8 cellular contexts compared by ENCODE assay signal in the genomic region with DNA sequence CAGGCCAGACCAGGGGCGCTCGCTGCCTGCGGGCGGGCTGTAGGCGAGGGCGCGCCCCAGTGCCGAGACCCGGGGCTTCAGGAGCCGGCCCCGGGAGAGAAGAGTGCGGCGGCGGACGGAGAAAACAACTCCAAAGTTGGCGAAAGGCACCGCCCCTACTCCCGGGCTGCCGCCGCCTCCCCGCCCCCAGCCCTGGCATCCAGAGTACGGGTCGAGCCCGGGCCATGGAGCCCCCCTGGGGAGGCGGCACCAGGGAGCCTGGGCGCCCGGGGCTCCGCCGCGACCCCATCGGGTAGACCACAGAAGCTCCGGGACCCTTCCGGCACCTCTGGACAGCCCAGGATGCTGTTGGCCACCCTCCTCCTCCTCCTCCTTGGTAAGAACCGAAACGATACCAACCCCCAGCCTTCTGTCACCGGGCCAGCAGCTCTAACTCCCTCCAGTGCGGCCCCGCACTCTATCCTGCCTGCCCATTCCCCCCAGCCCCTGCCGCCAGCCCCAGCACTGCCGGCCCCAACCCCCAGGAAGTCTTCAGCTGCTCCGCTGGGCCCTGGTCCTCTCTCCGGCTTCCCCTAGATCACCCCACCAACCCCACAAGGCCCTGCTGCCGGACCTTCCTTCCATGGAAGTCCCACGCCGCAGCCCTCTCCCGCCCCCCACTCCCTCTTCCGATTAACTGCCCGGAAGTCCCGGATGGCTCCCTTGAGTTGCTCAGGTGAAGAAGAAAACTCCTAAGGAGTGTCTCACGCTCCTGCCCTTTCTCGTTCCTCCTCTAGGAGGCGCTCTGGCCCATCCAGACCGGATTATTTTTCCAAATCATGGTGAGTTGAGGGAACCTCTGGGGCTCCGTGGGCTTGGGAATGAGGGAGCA.
DNase-seq lines count a peak whose midpoint lies in the region; ATAC-seq and TF ChIP-seq lines count a peak whose summit lies in the region.

No MANE protein-coding gene starts in this region.

- peak overlapping the region; percentile 81 for H3K4me3 ChIP-seq in AG09309 (ENCODE audit: control insufficient read depth, low read depth, low read length)

- H3K9me3 Mint-ChIP-seq in memory B cell: no peaks in the 10 kb centered on the region

- peaks cover 13% of the 10 kb centered on the region for H3K4me1 Mint-ChIP-seq in memory B cell

- no peaks in the 10 kb centered on the region for H3K27me3 Mint-ChIP-seq in memory B cell

- peak; percentile 94 for TF ChIP-seq CTCF in AG09309 (IDR thresholded peaks at IDR 0.05; ENCODE audit: control insufficient read depth, insufficient read depth, low read depth, low read length, missing control alignments)

- ATAC-seq in GM18868 (IDR thresholded peaks at IDR 0.05; ENCODE audit: unreplicated experiment) (peak; percentile 34), HG03159 (IDR thresholded peaks at IDR 0.05; ENCODE audit: unreplicated experiment) (peak; percentile 11), memory B cell (ENCODE audit: low read depth) (peak; percentile 62)

- peak overlapping the region; percentile 96 for H3K27ac Mint-ChIP-seq in memory B cell

- H3K36me3 Mint-ChIP-seq in memory B cell: peaks cover 5% of the 10 kb centered on the region

- DNase-seq in AG09309 (ENCODE audit: low read depth) (no peak), NCI-H510A treated with DMSO at 0.1 percent for 48 hours (lab: John Stamatoyannopoulos, UW) (peak; percentile 78), memory B cell (ENCODE audit: low spot score in 2 of 2) (peak; percentile 68 to 78)
- peak; percentile 81 to 87 for DNase-seq in activated CD4-positive, alpha-beta T cell treated with anti-CD3 and anti-CD28 coated beads, Interleukin-2, amount 50 U/mL, for 48 hours
- DNase-seq in effector CD8-positive, alpha-beta T cell (lab: John Stamatoyannopoulos, UW): peak; percentile 63
- DNase-seq in stimulated activated CD8-positive, alpha-beta memory T cell treated with anti-CD3 and anti-CD28 coated beads, Interleukin-12 subunit alpha, Interleukin-12 subunit beta, amount 100 ng/mL, for 4 hours (ENCODE audit: low read depth): peak; percentile 45

- peak overlapping the region; percentile 92 for H3K4me3 Mint-ChIP-seq in memory B cell

Comparison
In these comparisons a context has a peak if more than half of its experiments do, and no peak if none do; other contexts are left out.
1. ATAC-seq: peak in every context shown above with its lines; median percentile 62 in memory B cell; 34 in GM18868; 11 in HG03159.